In genomic region chr5:71830626-71831539, GRCh38 we compare ENCODE assay signal across 8 cellular contexts.
DNase-seq lines count a peak whose midpoint lies in the region; TF ChIP-seq lines count a peak whose summit lies in the region.

No MANE protein-coding gene starts in this region.

- intact Hi-C loops in posterior vena cava (cut with DNase I): no loop called here

- peak; percentile 36 for DNase-seq in H7
- peak; percentile 87 for DNase-seq in RPMI7951 (ENCODE audit: low read depth)
- peak; percentile 94 for DNase-seq in fibroblast of the aortic adventitia (ENCODE audit: low read depth)
- DNase-seq in posterior vena cava (ENCODE audit: low spot score): peak; percentile 91
- DNase-seq in activated CD4-positive, alpha-beta T cell treated with anti-CD3 and anti-CD28 coated beads for 1 hour: no peak
- no peak for DNase-seq in GM19238 (ENCODE audit: insufficient read length, low spot score)
- no peak for DNase-seq in GDM1 (lab: John Stamatoyannopoulos, UW)
- no peak for DNase-seq in stimulated activated CD4-positive, alpha-beta T cell treated with anti-CD3 and anti-CD28 coated beads, Interleukin-2, amount 100 ng/mL, for 24 hours

- H3K4me3 ChIP-seq in H7 (ENCODE audit: insufficient read depth, low read depth, low read length): no peak overlapping the region
- H3K4me3 ChIP-seq in fibroblast of the aortic adventitia (ENCODE audit: low read depth, low read length): no peak overlapping the region

- TF ChIP-seq CTCF in fibroblast of the aortic adventitia (IDR thresholded peaks at IDR 0.05; ENCODE audit: insufficient read depth, low read length): no peak

- no peaks in the 10 kb centered on the region for H3K27me3 ChIP-seq in H7 (ENCODE audit: control insufficient read depth, insufficient read depth, low read length)

- no peaks in the 10 kb centered on the region for H3K36me3 ChIP-seq in H7 (replicated peaks; ENCODE audit: control insufficient read depth, insufficient read depth, low read length)

Comparison
In these comparisons a context has a peak if more than half of its experiments do, and no peak if none do; other contexts are left out.
1. DNase-seq: peak in H7 (single experiment), RPMI7951 (single experiment), fibroblast of the aortic adventitia (single experiment) and posterior vena cava (single experiment); none in activated CD4-positive, alpha-beta T cell treated with anti-CD3 and anti-CD28 coated beads for 1 hour (single experiment), GM19238 (single experiment), GDM1 (single experiment) and stimulated activated CD4-positive, alpha-beta T cell treated with anti-CD3 and anti-CD28 coated beads, Interleukin-2, amount 100 ng/mL, for 24 hours (0 of 2).